28 cellular contexts compared by ENCODE assay signal in genomic region chr22:43566561-43567332, GRCh38.
"Had no signal": no experiment of that assay in that cellular context is flagged by ENCODE, and none has a peak within 500 bp of the region (broad histone marks: within the 10 kb centered on the region; RNA-seq: fewer than 3 reads in every experiment).

No MANE protein-coding gene starts in this region.

- H3K4me3 Mint-ChIP-seq: activated CD4-positive, alpha-beta memory T cell treated with anti-CD3 and anti-CD28 coated beads, Interleukin-2, amount 10 ng/mL, durations not matched to agents 7 days and 5 days; activated CD4-positive, alpha-beta T cell treated with anti-CD3 and anti-CD28 coated beads, Interleukin-2, amount 10 ng/mL, durations not matched to agents 24 days and 14 days; activated CD8-positive, alpha-beta memory T cell treated with anti-CD3 and anti-CD28 coated beads, Interleukin-2, amount 10 ng/mL, durations not matched to agents 7 days and 5 days; activated naive CD8-positive, alpha-beta T cell; central memory CD8-positive, alpha-beta T cell; effector memory CD8-positive, alpha-beta T cell; neural crest cell; stimulated activated effector memory CD8-positive, alpha-beta T cell treated with anti-CD3 and anti-CD28 coated beads, Interleukin-12 subunit alpha, Interleukin-12 subunit beta, amount 100 ng/mL, for 72 hours; T-helper 2 cell treated with Interferon-gamma antibody and Interleukin-4, amounts not matched to agents 5 μg/mL and 100 μg/mL, for 36 hours had no signal

- FAIRE-seq: colon, small intestine had no signal

- H3K9me3 ChIP-seq: adrenal gland, ascending aorta, breast epithelium, esophagus squamous epithelium, gastroesophageal sphincter, heart left ventricle, mucosa of descending colon, transverse colon, uterus had no signal

- ATAC-seq: activated CD8-positive, alpha-beta memory T cell treated with anti-CD3 and anti-CD28 coated beads, Interleukin-2, amount 10 ng/mL, durations not matched to agents 7 days and 5 days; effector memory CD8-positive, alpha-beta T cell; gastroesophageal sphincter; left colon; mucosa of descending colon; sciatic nerve; stimulated activated effector memory CD8-positive, alpha-beta T cell treated with anti-CD3 and anti-CD28 coated beads, Interleukin-12 subunit alpha, Interleukin-12 subunit beta, amount 100 ng/mL, for 72 hours had no signal

- H3K27ac ChIP-seq: adrenal gland, ascending aorta, esophagus squamous epithelium, gastroesophageal sphincter, heart left ventricle, transverse colon, uterus, VCaP had no signal

- H3K4me1 Mint-ChIP-seq: activated CD4-positive, alpha-beta memory T cell treated with anti-CD3 and anti-CD28 coated beads, Interleukin-2, amount 10 ng/mL, durations not matched to agents 7 days and 5 days; activated CD4-positive, alpha-beta T cell treated with anti-CD3 and anti-CD28 coated beads, Interleukin-2, amount 10 ng/mL, durations not matched to agents 24 days and 14 days; activated CD8-positive, alpha-beta memory T cell treated with anti-CD3 and anti-CD28 coated beads, Interleukin-2, amount 10 ng/mL, durations not matched to agents 7 days and 5 days; central memory CD8-positive, alpha-beta T cell; naive B cell; stimulated activated effector memory CD8-positive, alpha-beta T cell treated with anti-CD3 and anti-CD28 coated beads, Interleukin-12 subunit alpha, Interleukin-12 subunit beta, amount 100 ng/mL, for 72 hours had no signal

- H3K9me3 Mint-ChIP-seq: activated CD4-positive, alpha-beta memory T cell treated with anti-CD3 and anti-CD28 coated beads, Interleukin-2, amount 10 ng/mL, durations not matched to agents 7 days and 5 days; activated CD4-positive, alpha-beta T cell treated with anti-CD3 and anti-CD28 coated beads, Interleukin-2, amount 10 ng/mL, durations not matched to agents 24 days and 14 days; central memory CD8-positive, alpha-beta T cell; effector memory CD8-positive, alpha-beta T cell; stimulated activated effector memory CD8-positive, alpha-beta T cell treated with anti-CD3 and anti-CD28 coated beads, Interleukin-12 subunit alpha, Interleukin-12 subunit beta, amount 100 ng/mL, for 72 hours; T-helper 2 cell treated with Interferon-gamma antibody and Interleukin-4, amounts not matched to agents 5 μg/mL and 100 μg/mL, for 36 hours had no signal

- H3K27me3 ChIP-seq: adrenal gland, ascending aorta, breast epithelium, heart left ventricle, transverse colon, uterus had no signal

- H3K4me3 ChIP-seq: adrenal gland, ascending aorta, breast epithelium, esophagus squamous epithelium, gastroesophageal sphincter, heart left ventricle, mucosa of descending colon, transverse colon, uterus had no signal

- H3K36me3 Mint-ChIP-seq: activated CD8-positive, alpha-beta memory T cell treated with anti-CD3 and anti-CD28 coated beads, Interleukin-2, amount 10 ng/mL, durations not matched to agents 7 days and 5 days; activated naive CD8-positive, alpha-beta T cell; naive B cell; stimulated activated effector memory CD8-positive, alpha-beta T cell treated with anti-CD3 and anti-CD28 coated beads, Interleukin-12 subunit alpha, Interleukin-12 subunit beta, amount 100 ng/mL, for 72 hours had no signal

- H3K4me1 ChIP-seq: adrenal gland, ascending aorta, breast epithelium, gastroesophageal sphincter, heart left ventricle, transverse colon, uterus had no signal

- DNase-seq: activated CD4-positive, alpha-beta memory T cell treated with anti-CD3 and anti-CD28 coated beads, Interleukin-2, amount 10 ng/mL, durations not matched to agents 7 days and 5 days; activated CD4-positive, alpha-beta T cell treated with anti-CD3 and anti-CD28 coated beads, Interleukin-2, amount 10 ng/mL, durations not matched to agents 24 days and 14 days; activated CD8-positive, alpha-beta memory T cell treated with anti-CD3 and anti-CD28 coated beads, Interleukin-2, amount 10 ng/mL, durations not matched to agents 7 days and 5 days; activated gamma-delta T cell treated with Interleukin-2 at 50 U/mL for 16 hours; adrenal gland; effector memory CD8-positive, alpha-beta T cell; esophagus squamous epithelium; heart left ventricle; islet precursor cell; left colon; mesenchymal stem cell; mucosa of descending colon; naive B cell; small intestine; stimulated activated CD4-positive, alpha-beta T cell treated with anti-CD3 and anti-CD28 coated beads, Interleukin-2, amount 100 ng/mL, for 24 hours; transverse colon; uterus had no signal

- H3K27ac Mint-ChIP-seq: activated CD4-positive, alpha-beta memory T cell treated with anti-CD3 and anti-CD28 coated beads, Interleukin-2, amount 10 ng/mL, durations not matched to agents 7 days and 5 days; activated CD4-positive, alpha-beta T cell treated with anti-CD3 and anti-CD28 coated beads, Interleukin-2, amount 10 ng/mL, durations not matched to agents 24 days and 14 days; activated CD8-positive, alpha-beta memory T cell treated with anti-CD3 and anti-CD28 coated beads, Interleukin-2, amount 10 ng/mL, durations not matched to agents 7 days and 5 days; activated naive CD8-positive, alpha-beta T cell; effector memory CD8-positive, alpha-beta T cell; stimulated activated effector memory CD8-positive, alpha-beta T cell treated with anti-CD3 and anti-CD28 coated beads, Interleukin-12 subunit alpha, Interleukin-12 subunit beta, amount 100 ng/mL, for 72 hours; T-helper 2 cell treated with Interferon-gamma antibody and Interleukin-4, amounts not matched to agents 5 μg/mL and 100 μg/mL, for 36 hours had no signal

- H3K36me3 ChIP-seq: adrenal gland, ascending aorta, breast epithelium, esophagus squamous epithelium, gastroesophageal sphincter, heart left ventricle, transverse colon, uterus had no signal
